1 cellular context compared by ENCODE assay signal in genomic region chr9:137201205-137201868, GRCh38.
TF ChIP-seq lines count a peak whose summit lies in the region.

No MANE protein-coding gene starts in this region.

TF ChIP-seq in GM12878, 131 proteins besides CTCF, POLR2A, EP300 and RAD21:
- TF ChIP-seq CBFB (IDR thresholded peaks at IDR 0.05; ENCODE audit: low read depth) (peak; percentile 11; the same call in 1 of the 2 replicates), FOS (IDR thresholded peaks at IDR 0.05; ENCODE audit: borderline replicate concordance, extremely low read depth, insufficient read length) (no peak), LARP7 (IDR thresholded peaks at IDR 0.05) (peak; percentile 54)
TF ChIP-seq in GM12878: peak in this region for 2.
